27 cellular contexts compared by ENCODE assay signal in genomic region chr2:220014961-220015360, GRCh38.
"Had no signal": no experiment of that assay in that cellular context is flagged by ENCODE, and none has a peak within 500 bp of the region (broad histone marks: within the 10 kb centered on the region; RNA-seq: fewer than 3 reads in every experiment).

No MANE protein-coding gene starts in this region.

- DNase-seq: stimulated activated CD4-positive, alpha-beta T cell treated with anti-CD3 and anti-CD28 coated beads, Interleukin-2, amount 100 ng/mL, for 24 hours; stimulated activated CD4-positive, alpha-beta T cell treated with anti-CD3 and anti-CD28 coated beads, Interleukin-2, amount 100 ng/mL, for 48 hours; stimulated activated CD4-positive, alpha-beta T cell treated with anti-CD3 and anti-CD28 coated beads, Interleukin-4, amount 100 ng/mL, for 1 hour; stimulated activated CD4-positive, alpha-beta T cell treated with anti-CD3 and anti-CD28 coated beads, Interleukin-4, amount 100 ng/mL, for 24 hours; stimulated activated CD4-positive, alpha-beta T cell treated with anti-CD3 and anti-CD28 coated beads, Interleukin-4, amount 100 ng/mL, for 4 hours; stimulated activated CD8-positive, alpha-beta memory T cell treated with anti-CD3 and anti-CD28 coated beads, Interleukin-4, amount 100 ng/mL, for 48 hours; stimulated activated naive B cell treated with anti-CD40 and anti-IgM and Interleukin-4, amounts not matched to agents 10 μg/mL and 1 μg/mL and 100 μg/mL, for 72 hours; stimulated activated naive CD4-positive, alpha-beta T cell; stimulated activated naive CD4-positive, alpha-beta T cell treated with Interleukin-2 at 50 U/mL for 16 hours; stimulated activated naive CD8-positive, alpha-beta T cell treated with anti-CD3 and anti-CD28 coated beads, Interleukin-15, amount 100 ng/mL, for 72 hours; stimulated activated naive CD8-positive, alpha-beta T cell treated with anti-CD3 and anti-CD28 coated beads, Interleukin-15, Interleukin-2, amounts not matched to agents 100 U/mL and 50 U/mL, for 24 hours; stomach; substantia nigra; testis; thyroid gland; transverse colon; trophoblast cell; upper lobe of left lung; upper lobe of right lung; uterus had no signal

- H3K4me3 ChIP-seq: stomach, suprapubic skin, testis, thoracic aorta, thyroid gland, tibial nerve, transverse colon, upper lobe of left lung, upper lobe of right lung, uterus, vagina had no signal

- ATAC-seq: stimulated activated effector memory CD8-positive, alpha-beta T cell treated with anti-CD3 and anti-CD28 coated beads, Interleukin-12 subunit alpha, Interleukin-12 subunit beta, amount 100 ng/mL, for 72 hours; stimulated activated memory B cell treated with anti-CD40 and anti-IgM and Interleukin-4, amounts not matched to agents 10 μg/mL and 1 μg/mL and 100 μg/mL, for 72 hours; stimulated activated naive B cell treated with anti-CD40 and anti-IgM and Interleukin-4, amounts not matched to agents 10 μg/mL and 1 μg/mL and 100 μg/mL, for 72 hours; stimulated activated naive CD8-positive, alpha-beta T cell treated with anti-CD3 and anti-CD28 coated beads, Interleukin-15, amount 100 ng/mL, for 72 hours; stimulated activated naive CD8-positive, alpha-beta T cell treated with anti-CD3 and anti-CD28 coated beads, Interleukin-15, Interleukin-2, amounts not matched to agents 100 U/mL and 50 U/mL, for 24 hours; upper lobe of right lung had no signal

- H3K27ac ChIP-seq: stomach, suprapubic skin, testis, thoracic aorta, thyroid gland, tibial nerve, transverse colon, upper lobe of left lung, upper lobe of right lung, uterus, vagina had no signal

- H3K36me3 ChIP-seq: stomach, suprapubic skin, thoracic aorta, thyroid gland, tibial nerve, transverse colon, upper lobe of left lung, upper lobe of right lung, uterus, vagina had no signal

- H3K9me3 ChIP-seq: suprapubic skin, testis, thoracic aorta, thyroid gland, transverse colon, upper lobe of left lung, upper lobe of right lung, uterus, vagina had no signal

- H3K4me1 ChIP-seq: stomach, suprapubic skin, testis, thyroid gland, tibial nerve, transverse colon, upper lobe of left lung, upper lobe of right lung, uterus, vagina had no signal

- FAIRE-seq: urothelium cell line had no signal

- H3K27me3 ChIP-seq: stomach, suprapubic skin, testis, thyroid gland, tibial nerve, transverse colon, upper lobe of left lung, upper lobe of right lung, uterus, vagina had no signal
